In genomic region chr10:130137077-130137448, GRCh38 we compare ENCODE assay signal across 8 cellular contexts. TPM values are rescaled to one million over a fixed set of nuclear protein-coding genes. Genes with fewer than 3 reads are reported as not detected.
DNase-seq lines count a peak whose midpoint lies in the region; ATAC-seq and TF ChIP-seq lines count a peak whose summit lies in the region.

No MANE protein-coding gene starts in this region.

- no peak for TF ChIP-seq POLR2A in prostate gland (IDR thresholded peaks at IDR 0.05)

- DNase-seq in cardiac muscle cell (ENCODE audit: low read depth in 1 of 2, low spot score in 1 of 2) (peak; percentile 35 to 46), cardiac septum (ENCODE audit: low spot score) (no peak), fibroblast of mammary gland (ENCODE audit: low read depth) (peak; percentile 22), prostate gland (ENCODE audit: low spot score) (no peak)
- DNase-seq in activated effector memory CD4-positive, alpha-beta T cell treated with Interleukin-2 at 50 U/mL for 16 hours, result no peak

- ATAC-seq in GM21529 (IDR thresholded peaks at IDR 0.05; ENCODE audit: unreplicated experiment) (no peak), HG02870 (IDR thresholded peaks at IDR 0.05; ENCODE audit: unreplicated experiment) (no peak)

- peak overlapping the region; percentile 92 for H3K9ac ChIP-seq in SU-DHL-6 (ENCODE audit: low read length)

- H3K79me2 ChIP-seq in SU-DHL-6 (ENCODE audit: insufficient read depth, low read length), result peaks cover 58% of the 10 kb centered on the region

- 2% methylated on average over 10 of the region's 10 CpGs for WGBS in prostate gland

- H3K4me1 ChIP-seq in cardiac muscle cell (ENCODE audit: low read depth) (peaks cover 9% of the 10 kb centered on the region), prostate gland (replicated peaks) (peaks cover 9% of the 10 kb centered on the region)

- H3K36me3 ChIP-seq in cardiac muscle cell, result no peaks in the 10 kb centered on the region
- H3K36me3 ChIP-seq in SU-DHL-6 (ENCODE audit: low read length), result no peaks in the 10 kb centered on the region
- no peaks in the 10 kb centered on the region for H3K36me3 ChIP-seq in prostate gland

- H3K27ac ChIP-seq in cardiac muscle cell (peak overlapping the region; percentile 94), SU-DHL-6 (ENCODE audit: low read depth, low read length) (peak overlapping the region; percentile 55), prostate gland (peak overlapping the region; percentile 76 to 78)

- H3F3A ChIP-seq in SU-DHL-6 (ENCODE audit: insufficient read depth), result no peaks in the 10 kb centered on the region

- H3K4me3 ChIP-seq in cardiac muscle cell (peak overlapping the region; percentile 100), SU-DHL-6 (ENCODE audit: insufficient read depth, low read length, poor library complexity, severe bottlenecking) (peak overlapping the region; percentile 90), fibroblast of mammary gland (ENCODE audit: control insufficient read depth, low read depth, low read length) (peak overlapping the region; percentile 73), prostate gland (peak overlapping the region; percentile 86 to 92)

- H3K9me2 ChIP-seq in SU-DHL-6 (replicated peaks; ENCODE audit: insufficient read depth, low read length), result no peaks in the 10 kb centered on the region

- H3K9me3 ChIP-seq in cardiac muscle cell (ENCODE audit: low read depth) (no peaks in the 10 kb centered on the region), SU-DHL-6 (ENCODE audit: insufficient read depth, low read length) (no peaks in the 10 kb centered on the region), prostate gland (no peaks in the 10 kb centered on the region)

- TF ChIP-seq CTCF in cardiac muscle cell (IDR thresholded peaks at IDR 0.05; ENCODE audit: low read depth, low read length) (no peak), SU-DHL-6 (IDR thresholded peaks at IDR 0.05; ENCODE audit: insufficient read depth, low read length, poor library complexity, severe bottlenecking) (no peak), fibroblast of mammary gland (conservative IDR thresholded peaks at IDR 0.05; ENCODE audit: control insufficient read depth, insufficient read depth, low read depth, low read length) (no peak), prostate gland (IDR thresholded peaks at IDR 0.05) (no peak)

- H3K27me3 ChIP-seq in cardiac muscle cell, result no peaks in the 10 kb centered on the region
- H3K27me3 ChIP-seq in SU-DHL-6 (ENCODE audit: low read length), result no peaks in the 10 kb centered on the region
- H3K27me3 ChIP-seq in prostate gland (replicated peaks; ENCODE audit: insufficient read depth), result no peaks in the 10 kb centered on the region

- intact Hi-C loops in cardiac septum (cut with DNase I) (loop anchor here (10.0 kb wide), 1 partner anchor 1112 kb away; no protein-coding TSS in a partner anchor), prostate gland (cut with DNase I) (loop anchor here (2.0 kb wide), 1 partner anchor 26 kb away; the partner anchor contains the start of gene C10orf143)

- H3K4me2 ChIP-seq in SU-DHL-6 (ENCODE audit: low read depth, low read length, poor library complexity, severe bottlenecking), result peak overlapping the region; percentile 77

- H2AFZ ChIP-seq in SU-DHL-6 (ENCODE audit: low read depth, low read length, severe bottlenecking), result peak overlapping the region; percentile 69

- H4K20me1 ChIP-seq in SU-DHL-6 (ENCODE audit: low read depth, low read length), result no peaks in the 10 kb centered on the region; the same call in 1 of the 2 replicates

RNA-seq across cellular contexts. Expression of gene GLRX3, which starts 0.9 kb away (rescaled TPM):
- total RNA-seq in cardiac muscle cell (71.3 and 86.3 TPM in 2 replicates), cardiac septum (67.5 TPM), prostate gland (10 to 100 TPM; 32.6 to 40.7 TPM)
- polyA plus RNA-seq in cardiac muscle cell, result 109 and 168 TPM in 2 replicates

RNA-seq across cellular contexts. Expression of gene C10orf143, which starts 26.4 kb away (rescaled TPM):
- 1.1 and 2.6 TPM in 2 replicates for total RNA-seq in cardiac muscle cell
- polyA plus RNA-seq in cardiac muscle cell, result 1.5 and 5.7 TPM in 2 replicates
- 2.6 TPM for total RNA-seq in cardiac septum
- 1 to 10 TPM; 5.1 to 5.6 TPM for total RNA-seq in prostate gland

Comparison
In these comparisons a context has a peak if more than half of its experiments do, and no peak if none do; other contexts are left out.
1. DNase-seq: peak in cardiac muscle cell (2 of 2) and fibroblast of mammary gland (single experiment); none in cardiac septum (single experiment), prostate gland (single experiment) and activated effector memory CD4-positive, alpha-beta T cell treated with Interleukin-2 at 50 U/mL for 16 hours (single experiment).
2. Peak in every context shown above with its lines, with median percentiles within 50 percentile points of each other: H3K27ac ChIP-seq and H3K4me3 ChIP-seq.